In genomic region chr6:110517034-110517433, GRCh38 we compare ENCODE assay signal across 18 cellular contexts. TPM values are rescaled to one million over a fixed set of nuclear protein-coding genes. Genes with fewer than 3 reads are reported as not detected.
A peak's percentile ranks its signal among the peaks of the same experiment; 100 is the strongest.
DNase-seq lines count a peak whose midpoint lies in the region; ATAC-seq, FAIRE-seq and TF ChIP-seq lines count a peak whose summit lies in the region.
"Had no signal": no experiment of that assay in that cellular context is flagged by ENCODE, and none has a peak within 500 bp of the region (broad histone marks: within the 10 kb centered on the region; RNA-seq: fewer than 3 reads in every experiment).

No MANE protein-coding gene starts in this region.

- BruUV-seq in GM12878 (replicated peaks; lab: Mats Ljungman, UMichigan), result no TSS peak

- in situ Hi-C loops in GM12878 (cut with MboI), result no loop called here

- no peak for DNase-seq in left ventricle myocardium superior
- DNase-seq in cardiac septum (ENCODE audit: low spot score), result no peak
- DNase-seq in GM12878 (ENCODE audit: low read depth, low spot score), result no peak
- no peak for DNase-seq in mesenchymal stem cell
- DNase-seq in NCI-H345 treated with DMSO at 0.1 percent for 48 hours (lab: John Stamatoyannopoulos, UW; ENCODE audit: unreplicated experiment), result no peak
- DNase-seq in NCI-H1694 treated with DMSO at 0.1 percent for 48 hours (lab: John Stamatoyannopoulos, UW), result no peak
- no peak for DNase-seq in NCI-H82 (lab: John Stamatoyannopoulos, UW)
- DNase-seq: ACHN, C1 segment of cervical spinal cord, DMS79, H9, NCI-H1436, NCI-H2029, NCI-H2171 treated with DMSO at 0.1 percent for 48 hours, RPMI8226 had no signal

- H3K36me3 ChIP-seq in GM12878 (ENCODE audit: control insufficient read depth in 2 of 2, insufficient read depth in 2 of 2, low read length in 1 of 2), result no peaks in the 10 kb centered on the region
- H3K36me3 ChIP-seq in mesenchymal stem cell (ENCODE audit: control insufficient read depth in 1 of 2, insufficient read depth in 2 of 2, low read depth in 1 of 2, low read length in 2 of 2), result no peaks in the 10 kb centered on the region

- H3K4me3 ChIP-seq in GM12878 (no peak overlapping the region), mesenchymal stem cell (ENCODE audit: insufficient read depth in 1 of 2, low read depth in 1 of 2, low read length in 2 of 2) (no peak overlapping the region)

- H3K27ac ChIP-seq in GM12878 (ENCODE audit: control insufficient read depth, insufficient read depth) (no peak overlapping the region), mesenchymal stem cell (ENCODE audit: low read length, poor library complexity, severe bottlenecking) (no peak overlapping the region)
- H3K27ac ChIP-seq: KMS-11 had no signal

- SMC1A ChIA-PET in GM12878 (lab: Charles Lee; ENCODE audit: uncharacterized antibody, unreplicated experiment), result no interaction called here

- H2AK5ac ChIP-seq in mesenchymal stem cell (ENCODE audit: low read length, severe bottlenecking), result no peak overlapping the region

- H3K9me3 ChIP-seq in GM12878 (replicated peaks; ENCODE audit: control insufficient read depth, insufficient read depth, low read length), result no peaks in the 10 kb centered on the region
- no peaks in the 10 kb centered on the region for H3K9me3 ChIP-seq in mesenchymal stem cell (ENCODE audit: control insufficient read depth, low read length)

- ATAC-seq in left ventricle myocardium superior (peak; percentile 30), GM12878 (no peak), GM19351 (IDR thresholded peaks at IDR 0.05; ENCODE audit: unreplicated experiment) (no peak)

- H3K4me2 ChIP-seq in GM12878 (ENCODE audit: control insufficient read depth, insufficient read depth) (no peak overlapping the region), mesenchymal stem cell (ENCODE audit: low read length, poor library complexity, severe bottlenecking) (no peak overlapping the region)
- H3K4me2 ChIP-seq: KMS-11 had no signal

- no peaks in the 10 kb centered on the region for H3K79me2 ChIP-seq in GM12878 (ENCODE audit: control insufficient read depth, insufficient read depth, low read length)

- no peaks in the 10 kb centered on the region for H4K20me1 ChIP-seq in GM12878 (ENCODE audit: control insufficient read depth, insufficient read depth)

- H2BK12ac ChIP-seq in mesenchymal stem cell (ENCODE audit: low read length in 2 of 2), result no peak overlapping the region

- RAD21 ChIA-PET in GM12878 (lab: Charles Lee; ENCODE audit: unreplicated experiment), result no interaction called here

- WGBS in GM12878 (ENCODE audit: insufficient coverage, insufficient replicate concordance, low lambda C conversion rate, missing lambda C conversion rate), result 26% methylated on average over 2 of the region's 2 CpGs
- WGBS in mesenchymal stem cell, result 89% methylated on average over 2 of the region's 2 CpGs

- no peak overlapping the region for H2BK5ac ChIP-seq in mesenchymal stem cell (ENCODE audit: low read depth, low read length, poor library complexity, severe bottlenecking)

- H2BK15ac ChIP-seq in mesenchymal stem cell (ENCODE audit: low read depth, poor library complexity, severe bottlenecking), result no peak overlapping the region

- no peak overlapping the region for H2AFZ ChIP-seq in GM12878 (ENCODE audit: control insufficient read depth, low read depth, low read length)
- H2AFZ ChIP-seq in mesenchymal stem cell (ENCODE audit: low read depth, low read length), result no peak overlapping the region

- H3K27me3 ChIP-seq in GM12878 (replicated peaks in 1 of 2; ENCODE audit: control insufficient read depth in 2 of 2, insufficient read depth in 2 of 2, low read length in 1 of 2) (no peaks in the 10 kb centered on the region; a peak in 1 of 4 replicates), mesenchymal stem cell (ENCODE audit: control insufficient read depth in 1 of 2, insufficient read depth in 1 of 2, low read length in 2 of 2) (no peaks in the 10 kb centered on the region)

- intact Hi-C loops in left ventricle myocardium superior (cut with micrococcal nuclease), result no loop called here
- intact Hi-C loops in cardiac septum (cut with DNase I), result no loop called here
- intact Hi-C loops in GM12878 (cut with micrococcal nuclease; ENCODE audit: unreplicated experiment), result no loop called here

- POLR2A ChIA-PET in GM12878 (lab: Charles Lee), result interaction anchor here (0.6 kb wide), 1 partner anchor 330 kb away, joined by 4 read pairs; no protein-coding TSS in a partner anchor

- H2BK120ac ChIP-seq in mesenchymal stem cell (ENCODE audit: low read depth, low read length), result no peak overlapping the region

- no peak overlapping the region for H3K23ac ChIP-seq in mesenchymal stem cell (ENCODE audit: low read length in 2 of 2)

- H3K4ac ChIP-seq in mesenchymal stem cell (ENCODE audit: low read depth in 1 of 2, low read length in 2 of 2), result no peak overlapping the region

- H3K18ac ChIP-seq in mesenchymal stem cell (ENCODE audit: low read depth in 1 of 2, low read length in 2 of 2), result no peak overlapping the region

- H4K8ac ChIP-seq in mesenchymal stem cell (ENCODE audit: low read length), result no peak overlapping the region

- FAIRE-seq in GM12878 (lab: Jason Lieb, UNC), result peak; percentile 23

- H3K9ac ChIP-seq in GM12878 (ENCODE audit: control insufficient read depth, insufficient read depth, low read length) (no peak overlapping the region), mesenchymal stem cell (ENCODE audit: low read length) (peak overlapping the region; percentile 55)
- H3K9ac ChIP-seq: KMS-11 had no signal

- no peak for TF ChIP-seq POLR2A in GM12878 (IDR thresholded peaks at IDR 0.05; ENCODE audit: low read depth, low read length)

- TF ChIP-seq RAD21 in GM12878 (IDR thresholded peaks at IDR 0.05; ENCODE audit: insufficient read depth, low read depth, low read length), result no peak

- H4K91ac ChIP-seq in mesenchymal stem cell (ENCODE audit: low read length), result no peak overlapping the region

- no peak for TF ChIP-seq EP300 in GM12878 (IDR thresholded peaks at IDR 0.05; ENCODE audit: borderline replicate concordance in 1 of 2, control insufficient read depth in 1 of 2, low read depth in 2 of 2, low read length in 2 of 2)

- TF ChIP-seq CTCF in GM12878 (IDR thresholded peaks at IDR 0.05 in 2 of 3, conservative IDR thresholded peaks at IDR 0.05 in 1 of 3; ENCODE audit: control insufficient read depth in 2 of 3, extremely low read depth in 1 of 3, insufficient read depth in 1 of 3, low read depth in 3 of 3, low read length in 3 of 3), result no peak

- CTCF ChIA-PET in GM12878 (lab: Yijun Ruan, JAX), result no interaction called here

- no peaks in the 10 kb centered on the region for H3K79me1 ChIP-seq in mesenchymal stem cell (replicated peaks; ENCODE audit: low read length, poor library complexity, severe bottlenecking)

- H3K14ac ChIP-seq in mesenchymal stem cell (ENCODE audit: low read length in 2 of 2), result no peak overlapping the region

- H3K4me1 ChIP-seq in GM12878 (ENCODE audit: control insufficient read depth, insufficient read depth, low read length), result no peaks in the 10 kb centered on the region
- no peaks in the 10 kb centered on the region for H3K4me1 ChIP-seq in mesenchymal stem cell (ENCODE audit: control insufficient read depth, insufficient read depth, low read depth, low read length)

TF ChIP-seq in GM12878, 131 proteins besides CTCF, POLR2A, EP300 and RAD21 (continues in another document):
- TF ChIP-seq MYC (IDR thresholded peaks at IDR 0.05; ENCODE audit: insufficient read depth, insufficient read length, insufficient replicate concordance, low read length, severe bottlenecking), result no peak
- TF ChIP-seq SREBF2 (IDR thresholded peaks at IDR 0.05; ENCODE audit: low read length), result no peak
- no peak for TF ChIP-seq NBN (IDR thresholded peaks at IDR 0.05)
- no peak for TF ChIP-seq LARP7 (IDR thresholded peaks at IDR 0.05)
- TF ChIP-seq BACH1 (IDR thresholded peaks at IDR 0.05; ENCODE audit: borderline replicate concordance), result no peak
- TF ChIP-seq RCOR1 (conservative IDR thresholded peaks at IDR 0.05; ENCODE audit: low read depth, low read length), result no peak
- TF ChIP-seq ZBTB33 (IDR thresholded peaks at IDR 0.05), result no peak

RNA-seq across cellular contexts. Expression of gene SLC22A16, which starts 40.6 kb away (rescaled TPM):
- total RNA-seq in left ventricle myocardium superior (not detected), cardiac septum (not detected), GM12878 (2014; rRNA removed) (not detected in 2 replicates), GM12878 (2014; rRNA removed; fragmentation: Illumina TruSeq; extraction: Trizol) (not detected in 2 replicates), GM12878 (2021) (not detected in 2 replicates)
- total RNA-seq in GM12878 (2013; cell fraction: nucleolus; rRNA removed), result not detected in 2 replicates
- polyA plus RNA-seq in GM12878 (2011; ENCODE audit: low read depth), result not detected
- polyA plus RNA-seq in GM12878 (2011; rRNA removed) (not detected in 2 replicates), GM12878 (2014; fragmentation: Illumina TruSeq; extraction: Trizol) (not detected in 2 replicates), GM12878 (2014; fragmentation: Nextera tagmentation; extraction: Ambion mirVana) (not detected), GM12878 (2014; rRNA removed) (not detected in 2 replicates), GM12878 (2016; fragmentation: Nextera tagmentation; extraction: Ambion mirVana) (not detected)
- polyA plus RNA-seq in GM12878 (2011; cell fraction: cytosol; rRNA removed), result not detected in 2 replicates
- not detected in 2 replicates for polyA plus RNA-seq in GM12878 (2011; cell fraction: nucleus; rRNA removed)
- polyA plus RNA-seq in GM12878 (2012), result not detected in 2 replicates
- not detected in 2 replicates for polyA minus RNA-seq in GM12878 (2011; rRNA and poly(A)+ RNA removed)
- polyA minus RNA-seq in GM12878 (2011; cell fraction: cytosol; rRNA and poly(A)+ RNA removed), result not detected in 2 replicates
- not detected in 2 replicates for polyA minus RNA-seq in GM12878 (2011; cell fraction: nucleus; rRNA and poly(A)+ RNA removed)
- polyA plus RNA-seq in mesenchymal stem cell (2013, experiment 1 of 2), result not detected
- polyA plus RNA-seq in mesenchymal stem cell (2013, experiment 2 of 2), result not detected
- total RNA-seq: H9, NCI-H460 had no signal
